8 cellular contexts compared by ENCODE assay signal in the genomic region with DNA sequence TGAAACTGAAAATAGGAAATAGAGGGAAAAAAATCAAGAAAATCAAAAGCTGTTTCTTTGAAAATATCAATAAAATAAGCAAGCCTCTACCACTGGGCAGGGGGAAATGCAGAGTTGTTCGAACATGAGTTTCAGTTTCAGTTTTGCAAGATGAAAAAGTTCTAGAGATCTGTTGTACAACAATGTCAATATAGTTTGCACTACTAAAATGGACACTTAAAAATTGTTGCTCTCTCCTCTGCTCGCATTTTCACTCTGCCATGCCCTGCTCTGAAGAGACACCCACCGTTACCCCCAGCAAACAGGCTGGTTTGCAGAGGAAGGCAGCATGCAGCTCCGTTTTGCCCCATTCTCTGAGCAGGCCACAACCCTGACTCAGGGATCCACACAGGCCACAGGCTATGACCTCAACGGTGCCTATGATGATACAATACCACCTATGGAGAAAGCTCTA.
DNase-seq lines count a peak whose midpoint lies in the region; ATAC-seq lines count a peak whose summit lies in the region.

No MANE protein-coding gene starts in this region.

- peak overlapping the region in 4 of 5 donors; percentile 57 to 67 (median 60) for H3K4me3 ChIP-seq in subcutaneous abdominal adipose tissue (ENCODE audit: low read depth in 1 of 5, low read length in 5 of 5)

- H3K36me3 ChIP-seq in subcutaneous abdominal adipose tissue (ENCODE audit: control insufficient read depth in 5 of 5, insufficient read depth in 5 of 5, low read length in 5 of 5): peaks cover 8 to 23% (median 13%) of the 10 kb centered on the region in 5 donors

- no peaks in the 10 kb centered on the region for H3K9me3 ChIP-seq in subcutaneous abdominal adipose tissue (ENCODE audit: control insufficient read depth in 5 of 5, low read length in 5 of 5)

- H3K27me3 ChIP-seq in subcutaneous abdominal adipose tissue (ENCODE audit: control insufficient read depth in 5 of 5, insufficient read depth in 4 of 5, low read length in 5 of 5): no peaks in the 10 kb centered on the region

- H3K9ac ChIP-seq in subcutaneous abdominal adipose tissue (ENCODE audit: low read length in 5 of 5): peak overlapping the region in 1 of 5 donors; percentile 53

- no peaks in the 10 kb centered on the region for H3K4me1 ChIP-seq in subcutaneous abdominal adipose tissue (ENCODE audit: control insufficient read depth in 5 of 5, insufficient read depth in 5 of 5, low read length in 5 of 5)

- H3K27ac ChIP-seq in subcutaneous abdominal adipose tissue (ENCODE audit: low read depth, low read length): no peak overlapping the region

- DNase-seq in NAMALWA (ENCODE audit: low spot score) (peak; percentile 14), activated T-cell treated with anti-CD3 and anti-CD28 coated beads for 24 hours (ENCODE audit: low read depth) (peak; percentile 15), medulla oblongata (ENCODE audit: extremely low spot score) (peak; percentile 2), NOMO-1 treated with DMSO at 0.1 percent for 48 hours (lab: John Stamatoyannopoulos, UW; ENCODE audit: unreplicated experiment) (no peak)

- ATAC-seq in GM21825 (IDR thresholded peaks at IDR 0.05; ENCODE audit: unreplicated experiment) (no peak), HG02798 (IDR thresholded peaks at IDR 0.05; ENCODE audit: poor library complexity, unreplicated experiment) (no peak), GM19324 (IDR thresholded peaks at IDR 0.05; ENCODE audit: low FRiP score, unreplicated experiment) (no peak)
